Comparison of ENCODE assay signal across 21 cellular contexts in the genomic region with DNA sequence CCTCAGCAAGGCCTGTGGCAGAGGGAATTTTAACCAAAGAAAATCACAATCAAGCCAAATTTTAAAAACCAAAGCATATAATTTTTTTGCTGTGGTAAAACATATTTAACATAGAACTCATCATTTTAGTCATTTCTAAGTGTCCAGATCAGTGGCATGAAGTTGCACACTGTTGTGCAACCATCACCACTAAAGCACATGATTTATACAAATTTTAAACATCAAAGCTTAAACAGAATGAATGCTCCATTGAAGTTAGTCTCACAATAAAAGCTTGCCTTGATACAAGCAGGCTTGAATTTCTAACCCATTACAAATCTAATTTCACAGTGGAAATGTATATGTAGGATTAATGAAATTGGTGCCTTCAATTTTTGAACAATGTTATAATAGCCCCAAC. TPM values are rescaled to one million over a fixed set of nuclear protein-coding genes. Genes with fewer than 3 reads are reported as not detected.
DNase-seq lines count a peak whose midpoint lies in the region; ATAC-seq and TF ChIP-seq lines count a peak whose summit lies in the region.
"Had no signal": no experiment of that assay in that cellular context is flagged by ENCODE, and none has a peak within 500 bp of the region (broad histone marks: within the 10 kb centered on the region; RNA-seq: fewer than 3 reads in every experiment).

No MANE protein-coding gene starts in this region.

- H3K23ac ChIP-seq in IMR-90 (ENCODE audit: low read depth, low read length) = no peak overlapping the region

- TF ChIP-seq RAD21 in IMR-90 (IDR thresholded peaks at IDR 0.05; ENCODE audit: low read length) = no peak

- no peak overlapping the region for H4K5ac ChIP-seq in IMR-90 (ENCODE audit: low read depth, low read length)

- BruUV-seq in IMR-90 (replicated peaks; lab: Mats Ljungman, UMichigan) = no TSS peak

- H3K9ac ChIP-seq in IMR-90 (ENCODE audit: low read depth, low read length) = no peak overlapping the region
- H3K9ac ChIP-seq: BLaER1 had no signal

- no peak overlapping the region for H4K91ac ChIP-seq in IMR-90 (ENCODE audit: insufficient read depth, low read depth, low read length)

- H3K4me3 ChIP-seq in IMR-90 (ENCODE audit: insufficient read depth, low read depth, low read length) = no peak overlapping the region
- H3K4me3 ChIP-seq: BLaER1, K562, MG63, SJCRH30 had no signal

- no peak overlapping the region for H3K4ac ChIP-seq in IMR-90 (ENCODE audit: low read depth, low read length)

- H4K8ac ChIP-seq in IMR-90 (ENCODE audit: low read depth in 2 of 2, low read length in 2 of 2) = no peak overlapping the region

- H2BK120ac ChIP-seq in IMR-90 (ENCODE audit: low read depth, low read length) = no peak overlapping the region

- no peaks in the 10 kb centered on the region for H3K79me1 ChIP-seq in IMR-90 (ENCODE audit: low read depth in 1 of 2, low read length in 2 of 2)

- H3K27ac ChIP-seq in IMR-90 (ENCODE audit: insufficient read depth, low read length) = no peak overlapping the region
- H3K27ac ChIP-seq: BLaER1, SJCRH30 had no signal

- H3K56ac ChIP-seq in IMR-90 (ENCODE audit: extremely low read depth, insufficient read depth, low read length) = no peak overlapping the region

- peaks cover 2% of the 10 kb centered on the region; the same call in 1 of the 2 replicates for H3K4me1 ChIP-seq in IMR-90 (ENCODE audit: control insufficient read depth, insufficient read depth, low read length)

- in situ Hi-C loops in IMR-90 (cut with MboI; ENCODE audit: low sequenced_read_pairs) = no loop called here

- TF ChIP-seq POLR2A in IMR-90 (IDR thresholded peaks at IDR 0.05; ENCODE audit: low read depth, low read length) = no peak

- no peaks in the 10 kb centered on the region for H3K9me3 Mint-ChIP-seq in type B pancreatic cell
- no peaks in the 10 kb centered on the region for H3K9me3 Mint-ChIP-seq in endothelial cell (ENCODE audit: unreplicated experiment)
- H3K9me3 Mint-ChIP-seq: HFFc6 had no signal

- DNase-seq in ELR (ENCODE audit: low read depth) = peak; percentile 6
- DNase-seq in IMR-90 = no peak
- peak; percentile 39 for DNase-seq in fibroblast of gingiva (ENCODE audit: low read depth)
- no peak for DNase-seq in type B pancreatic cell (ENCODE audit: extremely low spot score, unreplicated experiment)
- no peak for DNase-seq in NAMALWA (ENCODE audit: low spot score)
- no peak for DNase-seq in NCI-H2196 (lab: John Stamatoyannopoulos, UW; ENCODE audit: unreplicated experiment)
- no peak for DNase-seq in endothelial cell (ENCODE audit: low spot score)
- DNase-seq: CD4-positive, alpha-beta memory T cell; H7; HFFc6; MG63; NCI-H1105 treated with DMSO at 0.1 percent for 48 hours; NCI-H1694; NCI-H2081; NCI-H2171; NCI-H524 treated with DMSO at 0.1 percent for 48 hours; NCI-H82; OCI-M1 had no signal

- intact Hi-C loops in IMR-90 (cut with micrococcal nuclease) = loop anchor here (5.0 kb wide), 1 partner anchor 33 kb away; a partner anchor contains a TSS

- POLR2A ChIA-PET in IMR-90 (lab: Charles Lee; ENCODE audit: unreplicated experiment) = no interaction called here

- no peak overlapping the region for H2AK9ac ChIP-seq in IMR-90 (replicated peaks; ENCODE audit: low read depth, low read length, poor library complexity)

- no peak overlapping the region for H2BK5ac ChIP-seq in IMR-90 (ENCODE audit: low read depth, low read length, poor library complexity, severe bottlenecking)

- no peak overlapping the region; the same call in 1 of the 2 replicates for H3K4me2 ChIP-seq in IMR-90 (ENCODE audit: low read depth, low read length)

- TF ChIP-seq CTCF in IMR-90 (conservative IDR thresholded peaks at IDR 0.05; ENCODE audit: low read depth, low read length) (no peak), type B pancreatic cell (conservative IDR thresholded peaks at IDR 0.05) (no peak), endothelial cell (IDR thresholded peaks at IDR 0.05; ENCODE audit: unreplicated experiment) (no peak)

- peaks cover 2% of the 10 kb centered on the region; the same call in 1 of the 2 replicates for H3K27me3 ChIP-seq in IMR-90 (ENCODE audit: control insufficient read depth, insufficient read depth, low read length)
- H3K27me3 ChIP-seq: MG63, SJCRH30 had no signal

- peak; percentile 42 for ATAC-seq in IMR-90 (ENCODE audit: low read depth)
- ATAC-seq: K562 had no signal

- dilution Hi-C loops in IMR-90 (cut with HindIII; ENCODE audit: low sequenced_read_pairs, unreplicated experiment) = no loop called here

- peak overlapping the region; percentile 17 for H3K4me3 Mint-ChIP-seq in type B pancreatic cell
- no peak overlapping the region for H3K4me3 Mint-ChIP-seq in endothelial cell (ENCODE audit: unreplicated experiment)
- H3K4me3 Mint-ChIP-seq: CD4-positive, alpha-beta memory T cell; HFFc6 had no signal

- H3K36me3 ChIP-seq in IMR-90 (ENCODE audit: control insufficient read depth, insufficient read depth, low read length) = no peaks in the 10 kb centered on the region
- H3K36me3 ChIP-seq: BLaER1, MG63, SJCRH30 had no signal

- H3K27ac Mint-ChIP-seq in type B pancreatic cell (no peak overlapping the region), endothelial cell (ENCODE audit: unreplicated experiment) (no peak overlapping the region)
- H3K27ac Mint-ChIP-seq: CD4-positive, alpha-beta memory T cell; HFFc6 had no signal

- H2BK20ac ChIP-seq in IMR-90 (ENCODE audit: low read depth, low read length) = no peak overlapping the region

- CTCF ChIA-PET in IMR-90 (lab: Yijun Ruan, JAX) = interaction anchor here (1.2 kb wide), 1 partner anchor 12 kb away, joined by 3 read pairs; no protein-coding TSS in a partner anchor

- peaks cover 6% of the 10 kb centered on the region for H3K4me1 Mint-ChIP-seq in type B pancreatic cell (ENCODE audit: unreplicated experiment)
- no peaks in the 10 kb centered on the region for H3K4me1 Mint-ChIP-seq in endothelial cell (ENCODE audit: unreplicated experiment)
- H3K4me1 Mint-ChIP-seq: CD4-positive, alpha-beta memory T cell had no signal

- no peak overlapping the region for H2BK15ac ChIP-seq in IMR-90 (ENCODE audit: low read depth, low read length)

- no peaks in the 10 kb centered on the region for H3K36me3 Mint-ChIP-seq in type B pancreatic cell
- H3K36me3 Mint-ChIP-seq in endothelial cell (ENCODE audit: low read depth, unreplicated experiment) = no peaks in the 10 kb centered on the region
- H3K36me3 Mint-ChIP-seq: CD4-positive, alpha-beta memory T cell had no signal

- H4K20me1 ChIP-seq in IMR-90 (ENCODE audit: insufficient read depth, low read length) = no peaks in the 10 kb centered on the region

- H2AFZ ChIP-seq in IMR-90 (replicated peaks; ENCODE audit: low read length, poor library complexity) = no peak overlapping the region

- no peaks in the 10 kb centered on the region for H3K9me3 ChIP-seq in IMR-90 (ENCODE audit: control insufficient read depth, insufficient read depth, low read length)
- H3K9me3 ChIP-seq: BLaER1, MG63, SJCRH30 had no signal

- no peak overlapping the region for H2AK5ac ChIP-seq in IMR-90 (ENCODE audit: low read depth, low read length)

- H3K14ac ChIP-seq in IMR-90 (replicated peaks; ENCODE audit: low read depth, low read length) = no peak overlapping the region

- no peak overlapping the region for H3K18ac ChIP-seq in IMR-90 (ENCODE audit: low read depth, low read length)

- no peaks in the 10 kb centered on the region; the same call in 1 of the 2 replicates for H3K9me1 ChIP-seq in IMR-90 (ENCODE audit: insufficient read depth, low read length)

- no peaks in the 10 kb centered on the region for H3K27me3 Mint-ChIP-seq in type B pancreatic cell
- H3K27me3 Mint-ChIP-seq in endothelial cell (ENCODE audit: unreplicated experiment) = no peaks in the 10 kb centered on the region
- H3K27me3 Mint-ChIP-seq: CD4-positive, alpha-beta memory T cell had no signal

TF ChIP-seq in IMR-90, 13 proteins besides CTCF, POLR2A, EP300 and RAD21:
- TF ChIP-seq CHD1 (IDR thresholded peaks at IDR 0.05; ENCODE audit: low read depth, low read length) = no peak
- peak; percentile 54; the same call in 1 of the 2 replicates for TF ChIP-seq CEBPB (IDR thresholded peaks at IDR 0.05; ENCODE audit: low read depth, low read length)
TF ChIP-seq in IMR-90: peak in this region for 1.

RNA-seq across cellular contexts. Expression of a gene that starts 31.2 kb away (rescaled TPM):
- total RNA-seq in IMR-90 (2012; rRNA removed) = 0.18 and 0.28 TPM in 2 replicates
- polyA plus RNA-seq in IMR-90 (2012; rRNA removed) = 0.21 TPM in 1 of 2 replicates, not detected in the other
- 0.02 TPM in 1 of 2 replicates, not detected in the other for polyA plus RNA-seq in IMR-90 (2012; cell fraction: cytosol; rRNA removed)
- 0.13 TPM in 1 of 2 replicates, not detected in the other for polyA plus RNA-seq in IMR-90 (2012; cell fraction: nucleus; rRNA removed; ENCODE audit: low replicate concordance)
- 0.95 and 1.3 TPM in 2 replicates for total RNA-seq in type B pancreatic cell (ENCODE audit: low replicate concordance)
- total RNA-seq in endothelial cell (ENCODE audit: unreplicated experiment) = 1.0 TPM

Comparison
In these comparisons a context has a peak if more than half of its experiments do, and no peak if none do; other contexts are left out.
1. DNase-seq: peak in ELR (single experiment) and fibroblast of gingiva (single experiment); none in IMR-90 (single experiment), type B pancreatic cell (single experiment), NAMALWA (single experiment), NCI-H2196 (single experiment) and endothelial cell (single experiment).